10 cellular contexts compared by ENCODE assay signal in genomic region chr17:39872700-39873099, GRCh38. TPM values are rescaled to one million over a fixed set of nuclear protein-coding genes. Genes with fewer than 3 reads are reported as not detected.
DNase-seq lines count a peak whose midpoint lies in the region; ATAC-seq and TF ChIP-seq lines count a peak whose summit lies in the region.
"Had no signal": no experiment of that assay in that cellular context is flagged by ENCODE, and none has a peak within 500 bp of the region (broad histone marks: within the 10 kb centered on the region; RNA-seq: fewer than 3 reads in every experiment).

No MANE protein-coding gene starts in this region.

- H3F3A ChIP-seq in Loucy (ENCODE audit: low read depth): no peaks in the 10 kb centered on the region

- no peaks in the 10 kb centered on the region for H3K9me2 ChIP-seq in Loucy (replicated peaks; ENCODE audit: low read depth, low read length)

- H3K36me3 ChIP-seq in Loucy (ENCODE audit: insufficient read depth, low read length) (no peaks in the 10 kb centered on the region), body of pancreas (replicated peaks in 1 of 2; ENCODE audit: insufficient read depth in 1 of 2, low read depth in 2 of 2) (no peaks in the 10 kb centered on the region), parathyroid adenoma (ENCODE audit: control insufficient read depth, insufficient read depth, low read length) (no peaks in the 10 kb centered on the region)

- H3K27me3 ChIP-seq in Loucy (ENCODE audit: insufficient read depth, low read length, poor library complexity, severe bottlenecking) (no peaks in the 10 kb centered on the region), body of pancreas (peaks cover 0 to 5% of the 10 kb centered on the region in 2 donors), parathyroid adenoma (ENCODE audit: control insufficient read depth, insufficient read depth, low read length) (peaks cover 5% of the 10 kb centered on the region)

- TF ChIP-seq POLR2A in body of pancreas (IDR thresholded peaks at IDR 0.05): no peak

- H2AFZ ChIP-seq in Loucy (ENCODE audit: low read length) (no peak overlapping the region), parathyroid adenoma (no peak overlapping the region)

- H3K79me2 ChIP-seq in Loucy (ENCODE audit: insufficient read depth, low read length): no peaks in the 10 kb centered on the region
- no peaks in the 10 kb centered on the region for H3K79me2 ChIP-seq in parathyroid adenoma

- no peaks in the 10 kb centered on the region for H4K20me1 ChIP-seq in Loucy (ENCODE audit: insufficient read depth, low read length, poor library complexity, severe bottlenecking)

- H3K9me3 ChIP-seq in Loucy (ENCODE audit: insufficient read depth, low read depth, low read length): no peaks in the 10 kb centered on the region
- no peaks in the 10 kb centered on the region for H3K9me3 ChIP-seq in body of pancreas
- no peaks in the 10 kb centered on the region for H3K9me3 ChIP-seq in parathyroid adenoma (ENCODE audit: control insufficient read depth, low read length)

- no peak for ATAC-seq in body of pancreas

- DNase-seq in GM03348 (ENCODE audit: low spot score) (peak; percentile 14), body of pancreas (no peak), T1000 (lab: John Stamatoyannopoulos, UW) (no peak), AG08396 (ENCODE audit: low spot score) (no peak), COR-L47 (lab: John Stamatoyannopoulos, UW) (no peak), GM19238 (ENCODE audit: insufficient read length, low spot score) (no peak)
- DNase-seq: activated effector memory CD4-positive, alpha-beta T cell treated with Interleukin-2 at 50 U/mL for 16 hours; NCI-H187 treated with DMSO at 0.1 percent for 48 hours had no signal

- H3K9ac ChIP-seq in Loucy (ENCODE audit: low read depth, low read length, poor library complexity, severe bottlenecking) (no peak overlapping the region), parathyroid adenoma (no peak overlapping the region)

- no peak overlapping the region for H3K27ac ChIP-seq in body of pancreas
- H3K27ac ChIP-seq in parathyroid adenoma: no peak overlapping the region

- TF ChIP-seq CTCF in Loucy (conservative IDR thresholded peaks at IDR 0.05; ENCODE audit: low read length) (peak; percentile 56), body of pancreas (IDR thresholded peaks at IDR 0.05) (peak in 4 of 7 experiments; percentile 14 to 57 (median 34)), parathyroid adenoma (IDR thresholded peaks at IDR 0.05) (peak; percentile 11)

- H3K4me2 ChIP-seq in Loucy (ENCODE audit: low read depth, low read length, poor library complexity, severe bottlenecking) (no peak overlapping the region), parathyroid adenoma (ENCODE audit: low read length) (no peak overlapping the region)

- intact Hi-C loops in body of pancreas (cut with DNase I): no loop called here

- no peak overlapping the region for H3K4me3 ChIP-seq in Loucy (ENCODE audit: low read length, poor library complexity, severe bottlenecking)
- no peak overlapping the region for H3K4me3 ChIP-seq in body of pancreas
- no peak overlapping the region for H3K4me3 ChIP-seq in parathyroid adenoma (ENCODE audit: low read depth, low read length)

- H3K4me1 ChIP-seq in Loucy (ENCODE audit: insufficient read depth, low read length, poor library complexity, severe bottlenecking) (no peaks in the 10 kb centered on the region), body of pancreas (no peaks in the 10 kb centered on the region), parathyroid adenoma (no peaks in the 10 kb centered on the region)

- 24 to 68% methylated on average over 2 of the region's 2 CpGs for WGBS in body of pancreas, 2 donors

RNA-seq across cellular contexts. Expression of gene ZPBP2, which starts 4.7 kb away (rescaled TPM):
- not detected for total RNA-seq in body of pancreas

RNA-seq across cellular contexts. Expression of gene IKZF3, which starts 8.6 kb away (rescaled TPM):
- under 1 TPM; 0.78 to 0.99 TPM for total RNA-seq in body of pancreas

RNA-seq across cellular contexts. Expression of gene GSDMB, which starts 45.7 kb away (rescaled TPM):
- total RNA-seq in body of pancreas: 10 to 100 TPM; 16.3 to 18.5 TPM

RNA-seq across cellular contexts. Expression of gene ORMDL3, which starts 54.7 kb away (rescaled TPM):
- 10 to 100 TPM; 65.6 to 91.0 TPM for total RNA-seq in body of pancreas

RNA-seq across cellular contexts. Expression of gene LRRC3C, which starts 54.8 kb away (rescaled TPM):
- not detected for total RNA-seq in body of pancreas
